In genomic region chr6:3867616-3868502, GRCh38 we compare ENCODE assay signal across 15 cellular contexts. TPM values are rescaled to one million over a fixed set of nuclear protein-coding genes. Genes with fewer than 3 reads are reported as not detected.
A peak's percentile ranks its signal among the peaks of the same experiment; 100 is the strongest.
DNase-seq lines count a peak whose midpoint lies in the region; ATAC-seq and TF ChIP-seq lines count a peak whose summit lies in the region.
"Had no signal": no experiment of that assay in that cellular context is flagged by ENCODE, and none has a peak within 500 bp of the region (broad histone marks: within the 10 kb centered on the region; RNA-seq: fewer than 3 reads in every experiment).

No MANE protein-coding gene starts in this region.

- H3F3A ChIP-seq in PC-3 (ENCODE audit: low read length, unreplicated experiment) = no peaks in the 10 kb centered on the region

- H3K9me3 Mint-ChIP-seq in activated naive CD4-positive, alpha-beta T cell treated with anti-CD3 and anti-CD28 coated beads, Interleukin-2, amount 50 U/mL, for 24 hours = no peaks in the 10 kb centered on the region
- peaks cover 3% of the 10 kb centered on the region for H3K9me3 Mint-ChIP-seq in activated T-helper 1 cell treated with anti-CD3 and anti-CD28 coated beads, Interleukin-12 subunit alpha, Interleukin-12 subunit beta, Interleukin-2, Interleukin-4 antibody, amounts not matched to agents 30 ng/mL and 10 ng/mL and 1 ng/mL, durations not matched to agents 14 hours and 24 hours and 36 hours
- H3K9me3 Mint-ChIP-seq: central memory CD8-positive, alpha-beta T cell; IgD-negative memory B cell had no signal

- in situ Hi-C loops in KBM-7 (cut with MboI; ENCODE audit: low pct_unique_long_range_greater_than_20kb, low sequenced_read_pairs) = no loop called here

- DNase-seq in activated naive CD4-positive, alpha-beta T cell treated with anti-CD3 and anti-CD28 coated beads, Interleukin-2, amount 50 U/mL, for 16 hours = no peak
- no peak for DNase-seq in activated T-helper 1 cell treated with anti-CD3 and anti-CD28 coated beads, Interleukin-12 subunit alpha, Interleukin-12 subunit beta, Interleukin-2, Interleukin-4 antibody, amounts not matched to agents 30 ng/mL and 10 ng/mL and 1 ng/mL, durations not matched to agents 14 hours and 24 hours and 36 hours (ENCODE audit: low spot score)
- DNase-seq in fibroblast of pulmonary artery (ENCODE audit: low read depth) = peak; percentile 53
- DNase-seq in superior temporal gyrus (ENCODE audit: extremely low spot score) = peak; percentile 21
- no peak for DNase-seq in PC-3
- no peak for DNase-seq in KBM-7
- DNase-seq: NCI-H1436 treated with DMSO at 0.1 percent for 48 hours; NCI-H510A; Peyer's patch; stimulated activated CD4-positive, alpha-beta T cell treated with anti-CD3 and anti-CD28 coated beads, Interleukin-4, amount 100 ng/mL, for 1 hour had no signal

- no peaks in the 10 kb centered on the region for H4K20me1 ChIP-seq in PC-3 (ENCODE audit: low read length)

- no peaks in the 10 kb centered on the region for H3K27me3 ChIP-seq in PC-3 (ENCODE audit: low read length)
- H3K27me3 ChIP-seq: Peyer's patch had no signal

- peaks cover 5% of the 10 kb centered on the region for H3K27me3 Mint-ChIP-seq in activated naive CD4-positive, alpha-beta T cell treated with anti-CD3 and anti-CD28 coated beads, Interleukin-2, amount 50 U/mL, for 24 hours
- H3K27me3 Mint-ChIP-seq in activated T-helper 1 cell treated with anti-CD3 and anti-CD28 coated beads, Interleukin-12 subunit alpha, Interleukin-12 subunit beta, Interleukin-2, Interleukin-4 antibody, amounts not matched to agents 30 ng/mL and 10 ng/mL and 1 ng/mL, durations not matched to agents 14 hours and 24 hours and 36 hours (ENCODE audit: insufficient read depth) = peaks cover 3% of the 10 kb centered on the region

- no peak overlapping the region for H3K27ac ChIP-seq in PC-3 (ENCODE audit: low read length)
- H3K27ac ChIP-seq: Peyer's patch had no signal

- no peaks in the 10 kb centered on the region for H3K9me3 ChIP-seq in PC-3 (ENCODE audit: low read length)
- H3K9me3 ChIP-seq: Peyer's patch had no signal

- CTCF ChIA-PET in PC-3 (lab: Charles Lee) = no interaction called here

- no peaks in the 10 kb centered on the region for H3K79me2 ChIP-seq in PC-3 (ENCODE audit: low read length)

- TF ChIP-seq CTCF in fibroblast of pulmonary artery (IDR thresholded peaks at IDR 0.05; ENCODE audit: low read length, missing control alignments) (no peak), PC-3 (conservative IDR thresholded peaks at IDR 0.05; ENCODE audit: low read depth, low read length) (no peak)

- no peaks in the 10 kb centered on the region for H3K9me2 ChIP-seq in PC-3 (replicated peaks; ENCODE audit: low read length)

- ATAC-seq in PC-3 (no peak), GM18520 (IDR thresholded peaks at IDR 0.05; ENCODE audit: unreplicated experiment) (no peak)

- no peaks in the 10 kb centered on the region for H3K36me3 ChIP-seq in PC-3 (ENCODE audit: low read depth, low read length)
- H3K36me3 ChIP-seq: Peyer's patch had no signal

- intact Hi-C loops in activated T-helper 1 cell treated with anti-CD3 and anti-CD28 coated beads, Interleukin-12 subunit alpha, Interleukin-12 subunit beta, Interleukin-2, Interleukin-4 antibody, amounts not matched to agents 30 ng/mL and 10 ng/mL and 1 ng/mL, durations not matched to agents 14 hours and 24 hours and 36 hours (cut with micrococcal nuclease) = loop anchor here (1.0 kb wide), 1 partner anchor 19 kb away; the partner anchor contains the start of gene FAM50B
- intact Hi-C loops in PC-3 (cut with micrococcal nuclease) = no loop called here

- H3K36me3 Mint-ChIP-seq in activated naive CD4-positive, alpha-beta T cell treated with anti-CD3 and anti-CD28 coated beads, Interleukin-2, amount 50 U/mL, for 24 hours = no peaks in the 10 kb centered on the region
- no peaks in the 10 kb centered on the region for H3K36me3 Mint-ChIP-seq in activated T-helper 1 cell treated with anti-CD3 and anti-CD28 coated beads, Interleukin-12 subunit alpha, Interleukin-12 subunit beta, Interleukin-2, Interleukin-4 antibody, amounts not matched to agents 30 ng/mL and 10 ng/mL and 1 ng/mL, durations not matched to agents 14 hours and 24 hours and 36 hours (ENCODE audit: low read depth)
- H3K36me3 Mint-ChIP-seq: IgD-negative memory B cell had no signal

- peaks cover 14% of the 10 kb centered on the region for H3K4me1 Mint-ChIP-seq in activated naive CD4-positive, alpha-beta T cell treated with anti-CD3 and anti-CD28 coated beads, Interleukin-2, amount 50 U/mL, for 24 hours
- H3K4me1 Mint-ChIP-seq in activated T-helper 1 cell treated with anti-CD3 and anti-CD28 coated beads, Interleukin-12 subunit alpha, Interleukin-12 subunit beta, Interleukin-2, Interleukin-4 antibody, amounts not matched to agents 30 ng/mL and 10 ng/mL and 1 ng/mL, durations not matched to agents 14 hours and 24 hours and 36 hours (ENCODE audit: low read depth) = peaks cover 13% of the 10 kb centered on the region
- H3K4me1 Mint-ChIP-seq: B cell had no signal

- H2AFZ ChIP-seq in PC-3 (ENCODE audit: low read length) = no peak overlapping the region

- POLR2A ChIA-PET in PC-3 (lab: Charles Lee; ENCODE audit: unreplicated experiment) = no interaction called here

- no peak overlapping the region for H3K4me2 ChIP-seq in PC-3 (ENCODE audit: low read length)

- H3K4me3 ChIP-seq in fibroblast of pulmonary artery (replicated peaks; ENCODE audit: low read depth, low read length) (no peak overlapping the region), PC-3 (ENCODE audit: low read length) (no peak overlapping the region)
- H3K4me3 ChIP-seq: Peyer's patch had no signal

- BruUV-seq in PC-3 (replicated peaks; lab: Mats Ljungman, UMichigan) = no TSS peak

- H3K27ac Mint-ChIP-seq in activated naive CD4-positive, alpha-beta T cell treated with anti-CD3 and anti-CD28 coated beads, Interleukin-2, amount 50 U/mL, for 24 hours = peak overlapping the region; percentile 38
- H3K27ac Mint-ChIP-seq in activated T-helper 1 cell treated with anti-CD3 and anti-CD28 coated beads, Interleukin-12 subunit alpha, Interleukin-12 subunit beta, Interleukin-2, Interleukin-4 antibody, amounts not matched to agents 30 ng/mL and 10 ng/mL and 1 ng/mL, durations not matched to agents 14 hours and 24 hours and 36 hours = peak overlapping the region; percentile 64
- H3K27ac Mint-ChIP-seq: B cell, IgD-negative memory B cell had no signal

- H3K4me3 Mint-ChIP-seq in activated naive CD4-positive, alpha-beta T cell treated with anti-CD3 and anti-CD28 coated beads, Interleukin-2, amount 50 U/mL, for 24 hours = no peak overlapping the region
- peak overlapping the region; percentile 53 for H3K4me3 Mint-ChIP-seq in activated T-helper 1 cell treated with anti-CD3 and anti-CD28 coated beads, Interleukin-12 subunit alpha, Interleukin-12 subunit beta, Interleukin-2, Interleukin-4 antibody, amounts not matched to agents 30 ng/mL and 10 ng/mL and 1 ng/mL, durations not matched to agents 14 hours and 24 hours and 36 hours
- H3K4me3 Mint-ChIP-seq: B cell; central memory CD8-positive, alpha-beta T cell; IgD-negative memory B cell had no signal

- peaks cover 9% of the 10 kb centered on the region for H3K4me1 ChIP-seq in PC-3 (ENCODE audit: insufficient read depth, low read length)

- no peak overlapping the region for H3K9ac ChIP-seq in PC-3 (ENCODE audit: low read length)

RNA-seq across cellular contexts. Expression of gene FAM50B, which starts 18.7 kb away (rescaled TPM):
- total RNA-seq in activated T-helper 1 cell treated with anti-CD3 and anti-CD28 coated beads, Interleukin-12 subunit alpha, Interleukin-12 subunit beta, Interleukin-2, Interleukin-4 antibody, amounts not matched to agents 30 ng/mL and 10 ng/mL and 1 ng/mL, durations not matched to agents 14 hours and 24 hours and 36 hours = 9.0 and 9.1 TPM in 2 replicates
- 8.3 and 10.2 TPM in 2 replicates for total RNA-seq in PC-3 (2014; rRNA removed)

Comparison
In these comparisons a context has a peak if more than half of its experiments do, and no peak if none do; other contexts are left out.
1. DNase-seq: peak in fibroblast of pulmonary artery (single experiment) and superior temporal gyrus (single experiment); none in activated naive CD4-positive, alpha-beta T cell treated with anti-CD3 and anti-CD28 coated beads, Interleukin-2, amount 50 U/mL, for 16 hours (single experiment), activated T-helper 1 cell treated with anti-CD3 and anti-CD28 coated beads, Interleukin-12 subunit alpha, Interleukin-12 subunit beta, Interleukin-2, Interleukin-4 antibody, amounts not matched to agents 30 ng/mL and 10 ng/mL and 1 ng/mL, durations not matched to agents 14 hours and 24 hours and 36 hours (single experiment), PC-3 (single experiment) and KBM-7 (single experiment).